Comparison of ENCODE assay signal across 9 cellular contexts in genomic region chr5:65479527-65479926, GRCh38. TPM values are rescaled to one million over a fixed set of nuclear protein-coding genes. Genes with fewer than 3 reads are reported as not detected.
DNase-seq lines count a peak whose midpoint lies in the region; ATAC-seq and TF ChIP-seq lines count a peak whose summit lies in the region.
"Had no signal": no experiment of that assay in that cellular context is flagged by ENCODE, and none has a peak within 500 bp of the region (broad histone marks: within the 10 kb centered on the region; RNA-seq: fewer than 3 reads in every experiment).

No MANE protein-coding gene starts in this region.

- ATAC-seq in heart right ventricle: no peak
- ATAC-seq in left cardiac atrium: no peak
- ATAC-seq in HG03457 (IDR thresholded peaks at IDR 0.05; ENCODE audit: unreplicated experiment): no peak

- no peak for TF ChIP-seq CTCF in heart right ventricle (IDR thresholded peaks at IDR 0.05)
- no peak for TF ChIP-seq CTCF in brain microvascular endothelial cell (IDR thresholded peaks at IDR 0.05; ENCODE audit: low read depth, low read length, missing control alignments)
- no peak for TF ChIP-seq CTCF in vagina (IDR thresholded peaks at IDR 0.05)

- intact Hi-C loops in heart right ventricle (cut with DNase I) (no loop called here), left cardiac atrium (cut with DNase I) (no loop called here), vagina (cut with DNase I) (no loop called here)

- no peaks in the 10 kb centered on the region for H3K36me3 ChIP-seq in heart right ventricle
- no peaks in the 10 kb centered on the region for H3K36me3 ChIP-seq in brain microvascular endothelial cell (replicated peaks)
- no peaks in the 10 kb centered on the region for H3K36me3 ChIP-seq in vagina

- H3K27ac ChIP-seq in heart right ventricle (peak overlapping the region in 5 of 10 donors; percentile 33 to 95 (median 88)), brain microvascular endothelial cell (peak overlapping the region; percentile 97), vagina (no peak overlapping the region)

- no peaks in the 10 kb centered on the region for H3K27me3 ChIP-seq in heart right ventricle
- no peaks in the 10 kb centered on the region for H3K27me3 ChIP-seq in brain microvascular endothelial cell (replicated peaks)
- no peaks in the 10 kb centered on the region for H3K27me3 ChIP-seq in vagina

- in situ Hi-C loops in brain microvascular endothelial cell (cut with HindIII; ENCODE audit: low pct_ligation_motif_present, low sequenced_read_pairs): no loop called here

- no peak for TF ChIP-seq POLR2A in vagina (IDR thresholded peaks at IDR 0.05)

- H3K4me1 ChIP-seq in heart right ventricle (peaks cover 0 to 23% (median 14%) of the 10 kb centered on the region in 9 donors), vagina (peaks cover 17% of the 10 kb centered on the region)

- H3K4me3 ChIP-seq in heart right ventricle (peak overlapping the region in 9 of 10 donors; percentile 44 to 73 (median 63)), brain microvascular endothelial cell (ENCODE audit: low read depth, low read length) (peak overlapping the region; percentile 75), vagina (peak overlapping the region; percentile 45)

- WGBS in heart right ventricle, 2 donors: 29 to 39% methylated on average over 1 of the region's 1 CpG

- no peaks in the 10 kb centered on the region for H3K9me3 ChIP-seq in heart right ventricle
- no peaks in the 10 kb centered on the region for H3K9me3 ChIP-seq in vagina

- no peak for DNase-seq in heart right ventricle
- DNase-seq in left cardiac atrium: no peak
- no peak for DNase-seq in brain microvascular endothelial cell
- peak; percentile 6 to 18 for DNase-seq in lung microvascular endothelial cell (ENCODE audit: low read depth in 2 of 2)
- DNase-seq in vagina (ENCODE audit: extremely low spot score in 2 of 2): no peak
- DNase-seq in NCI-H1436 (lab: John Stamatoyannopoulos, UW): no peak
- DNase-seq in DMS53 (lab: John Stamatoyannopoulos, UW): no peak
- DNase-seq: NCI-H2171 had no signal

RNA-seq across cellular contexts. Expression of gene ADAMTS6, which starts 2.2 kb away (rescaled TPM):
- total RNA-seq in heart right ventricle (1 to 10 TPM in 8 of 10 donors, under 1 TPM in 2; 0.85 to 4.1 (median 2.7) TPM), left cardiac atrium (1 to 10 TPM; 1.7 TPM), lung microvascular endothelial cell (30.9 and 52.2 TPM in 2 replicates), vagina (1.5 TPM)
- 1 to 10 TPM in 1 of 2 donors, under 1 TPM in 1; 0.25 to 1.0 TPM for polyA plus RNA-seq in heart right ventricle

Comparison
In these comparisons a context has a peak if more than half of its experiments do, and no peak if none do; other contexts are left out.
1. DNase-seq: peak in lung microvascular endothelial cell (2 of 2); none in heart right ventricle (0 of 2), left cardiac atrium (single experiment), brain microvascular endothelial cell (single experiment), vagina (0 of 2), NCI-H1436 (single experiment) and DMS53 (single experiment).
2. Peak in every context shown above with its lines, with median percentiles within 50 percentile points of each other: H3K4me3 ChIP-seq.